Comparison of ENCODE assay signal across 8 cellular contexts in the genomic region with DNA sequence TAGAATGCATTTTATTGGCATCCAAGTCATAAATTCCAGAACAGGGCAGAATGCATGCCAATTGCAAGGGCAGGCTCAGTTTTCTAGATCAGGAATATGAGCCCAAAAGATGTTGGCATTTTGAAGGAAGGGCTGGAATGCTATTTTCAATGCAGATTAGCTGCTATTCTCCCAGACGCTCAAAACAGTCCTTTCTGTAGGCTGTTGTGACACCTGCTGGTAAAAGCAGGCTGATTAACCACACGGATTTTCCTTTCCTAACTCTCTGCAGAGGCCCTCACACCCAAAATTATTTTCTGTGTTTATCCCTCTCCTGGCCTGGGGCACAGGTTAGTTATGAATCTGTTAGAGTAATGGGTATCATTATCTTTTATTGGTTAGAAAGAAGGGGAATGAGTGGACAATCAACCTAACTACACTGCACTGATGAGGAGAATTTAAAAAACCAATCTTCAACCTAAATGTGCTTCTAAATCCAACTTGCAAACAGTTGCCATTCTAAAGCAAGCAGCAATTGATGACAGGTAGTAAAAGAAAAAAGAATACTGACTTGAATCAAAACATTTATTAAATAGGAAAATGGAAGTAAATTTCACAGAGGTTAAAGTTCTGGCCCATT.
DNase-seq lines count a peak whose midpoint lies in the region; ATAC-seq and TF ChIP-seq lines count a peak whose summit lies in the region.

No MANE protein-coding gene starts in this region.

- no peak overlapping the region for H2BK120ac ChIP-seq in trophoblast cell (ENCODE audit: insufficient read depth, low read length, poor library complexity)

- H3K9me3 ChIP-seq in SK-N-SH, result no peaks in the 10 kb centered on the region
- peaks cover 1% of the 10 kb centered on the region for H3K9me3 ChIP-seq in trophoblast cell (ENCODE audit: insufficient read depth, low read depth, low read length)

- no peak overlapping the region for H4K12ac ChIP-seq in trophoblast cell (ENCODE audit: low read depth, low read length)

- H4K8ac ChIP-seq in trophoblast cell (ENCODE audit: low read depth, low read length), result no peak overlapping the region

- H2BK12ac ChIP-seq in trophoblast cell (ENCODE audit: low read length), result no peak overlapping the region

- H3K4me2 ChIP-seq in SK-N-SH (no peak overlapping the region), trophoblast cell (ENCODE audit: low read length) (no peak overlapping the region)

- H3K4me1 ChIP-seq in SK-N-SH (ENCODE audit: control insufficient read depth in 1 of 2, insufficient read depth in 2 of 2, low read depth in 1 of 2, low read length in 1 of 2) (no peaks in the 10 kb centered on the region), trophoblast cell (ENCODE audit: control insufficient read depth in 1 of 2, insufficient read depth in 2 of 2, low read length in 2 of 2) (no peaks in the 10 kb centered on the region)

- no peak overlapping the region for H2AFZ ChIP-seq in SK-N-SH (ENCODE audit: low read depth)
- H2AFZ ChIP-seq in trophoblast cell (ENCODE audit: insufficient read depth, low read length, poor library complexity), result no peak overlapping the region

- H3K27ac ChIP-seq in SK-N-SH (ENCODE audit: low read depth in 2 of 2, low read length in 1 of 2) (no peak overlapping the region), trophoblast cell (ENCODE audit: low read depth, low read length) (no peak overlapping the region)

- H3K79me1 ChIP-seq in trophoblast cell (ENCODE audit: low read length), result no peaks in the 10 kb centered on the region

- no peaks in the 10 kb centered on the region for H4K20me1 ChIP-seq in SK-N-SH (ENCODE audit: insufficient read depth)

- no peaks in the 10 kb centered on the region for H3F3A ChIP-seq in SK-N-SH (replicated peaks; ENCODE audit: insufficient read depth)

- H3K9me2 ChIP-seq in SK-N-SH, result no peaks in the 10 kb centered on the region

- no peaks in the 10 kb centered on the region for H3K36me3 ChIP-seq in SK-N-SH (replicated peaks in 1 of 2; ENCODE audit: control insufficient read depth in 1 of 2, insufficient read depth in 2 of 2, low read length in 1 of 2)
- H3K36me3 ChIP-seq in trophoblast cell (ENCODE audit: control insufficient read depth in 1 of 2, insufficient read depth in 2 of 2, low read length in 2 of 2), result no peaks in the 10 kb centered on the region

- H3K9ac ChIP-seq in SK-N-SH (no peak overlapping the region), trophoblast cell (ENCODE audit: low read length) (no peak overlapping the region)

- TF ChIP-seq EP300 in SK-N-SH (IDR thresholded peaks at IDR 0.05; ENCODE audit: borderline replicate concordance in 1 of 2, low read depth in 1 of 2, low read length in 1 of 2), result no peak

- no peaks in the 10 kb centered on the region for H3K27me3 ChIP-seq in SK-N-SH (ENCODE audit: insufficient read depth)
- no peaks in the 10 kb centered on the region for H3K27me3 ChIP-seq in trophoblast cell (ENCODE audit: insufficient read depth, low read length)

- CTCF ChIA-PET in SK-N-SH (lab: Yijun Ruan, JAX), result interaction anchor here (0.5 to 1.9 kb wide), 22 partner anchors 8 to 1207 kb away, joined by 3 to 10 read pairs (median 3); no protein-coding TSS in a partner anchor

- no peak overlapping the region for H4K91ac ChIP-seq in trophoblast cell (ENCODE audit: low read depth, low read length)

- peak; percentile 55 for ATAC-seq in GM19452 (IDR thresholded peaks at IDR 0.05; ENCODE audit: unreplicated experiment)
- no peak for ATAC-seq in GM18868 (IDR thresholded peaks at IDR 0.05; ENCODE audit: unreplicated experiment)
- no peak for ATAC-seq in GM18505 (IDR thresholded peaks at IDR 0.05; ENCODE audit: unreplicated experiment)

- DNase-seq in DMS53 (lab: John Stamatoyannopoulos, UW) (peak; percentile 79), LoVo (ENCODE audit: low spot score) (peak; percentile 14), SK-N-SH (peak; percentile 39), fibroblast of peridontal ligament (ENCODE audit: extremely low read depth) (peak; percentile 63), trophoblast cell (peak; percentile 30 to 67)

- peak; percentile 92 for TF ChIP-seq RAD21 in SK-N-SH (IDR thresholded peaks at IDR 0.05; ENCODE audit: low read length)

- no peak overlapping the region for H2AK5ac ChIP-seq in trophoblast cell (ENCODE audit: low read length)

- TF ChIP-seq POLR2A in GM18505 (IDR thresholded peaks at IDR 0.05; ENCODE audit: borderline replicate concordance, extremely low read depth, insufficient read depth, insufficient read length), result no peak

- POLR2A ChIA-PET in SK-N-SH (lab: Yijun Ruan, JAX), result no interaction called here

- peak; percentile 71 for TF ChIP-seq CTCF in SK-N-SH (IDR thresholded peaks at IDR 0.05)

- H3K14ac ChIP-seq in trophoblast cell (ENCODE audit: low read length), result no peak overlapping the region

- H3K4me3 ChIP-seq in SK-N-SH (ENCODE audit: low read depth in 2 of 2, low read length in 1 of 2), result no peak overlapping the region; a peak in 1 of 4 replicates
- H3K4me3 ChIP-seq in trophoblast cell (ENCODE audit: low read depth, low read length), result no peak overlapping the region

- no peak overlapping the region for H3K23ac ChIP-seq in trophoblast cell (ENCODE audit: low read length)

- no peak overlapping the region for H3K4ac ChIP-seq in trophoblast cell (ENCODE audit: low read depth, low read length)

- WGBS in SK-N-SH (ENCODE audit: low lambda C conversion rate), result 0% methylated on average over 2 of the region's 2 CpGs
- no CpG with 5 or more reads among the region's 2 CpGs for WGBS in trophoblast cell (ENCODE audit: extremely low coverage, insufficient coverage, insufficient read length)

- H2BK5ac ChIP-seq in trophoblast cell (ENCODE audit: low read depth, low read length, poor library complexity), result no peak overlapping the region

- H3K18ac ChIP-seq in trophoblast cell (ENCODE audit: low read length), result no peak overlapping the region

- H3K79me2 ChIP-seq in SK-N-SH (ENCODE audit: insufficient read depth), result no peaks in the 10 kb centered on the region
- H3K79me2 ChIP-seq in trophoblast cell (ENCODE audit: control insufficient read depth, insufficient read depth, low read length, poor library complexity), result no peaks in the 10 kb centered on the region

TF ChIP-seq in SK-N-SH, 30 proteins besides CTCF, POLR2A, EP300 and RAD21:
- no peak for TF ChIP-seq SIN3A (IDR thresholded peaks at IDR 0.05; ENCODE audit: borderline replicate concordance, low read depth, low read length)
- TF ChIP-seq EZH2phosphoT487 (IDR thresholded peaks at IDR 0.05; ENCODE audit: borderline replicate concordance, low read depth), result no peak
- peak; percentile 79 for TF ChIP-seq SMC3 (IDR thresholded peaks at IDR 0.05; ENCODE audit: low read depth, low read length)

Comparison
In these comparisons a context has a peak if more than half of its experiments do, and no peak if none do; other contexts are left out.
1. DNase-seq: peak in every context shown above with its lines; median percentile 79 in DMS53; 63 in fibroblast of peridontal ligament; 48 in trophoblast cell; 39 in SK-N-SH; 14 in LoVo.